ENCODE assay signal across 33 cellular contexts in genomic region chr22:46667245-46667623, GRCh38.
"Had no signal": no experiment of that assay in that cellular context is flagged by ENCODE, and none has a peak within 500 bp of the region (broad histone marks: within the 10 kb centered on the region; RNA-seq: fewer than 3 reads in every experiment).

No MANE protein-coding gene starts in this region.

- FAIRE-seq: astrocyte, bronchial epithelial cell, colon had no signal

- H3K79me2 ChIP-seq: hepatocyte had no signal

- H3K4me2 ChIP-seq: hepatocyte had no signal

- H3K4me1 ChIP-seq: gastroesophageal sphincter had no signal

- H3K27me3 ChIP-seq: brain microvascular endothelial cell, esophagus muscularis mucosa, gastroesophageal sphincter, heart right ventricle, hepatocyte had no signal

- H2AFZ ChIP-seq: hepatocyte had no signal

- H3K27ac ChIP-seq: brain microvascular endothelial cell, esophagus muscularis mucosa, heart right ventricle, hepatocyte, WERI-Rb-1 had no signal

- H3K4me3 ChIP-seq: esophagus muscularis mucosa, gastroesophageal sphincter, heart right ventricle, hepatocyte had no signal

- H3K9me3 ChIP-seq: esophagus muscularis mucosa, gastroesophageal sphincter, heart right ventricle had no signal

- H3K36me3 ChIP-seq: brain microvascular endothelial cell had no signal

- DNase-seq: activated B cell treated with CpG ODN at 0.5 μM for 24 hours; activated CD4-positive, alpha-beta memory T cell treated with anti-CD3 and anti-CD28 coated beads, Interleukin-2, amount 10 ng/mL, durations not matched to agents 7 days and 5 days; activated CD4-positive, alpha-beta T cell treated with anti-CD3 and anti-CD28 coated beads, Interleukin-2, amount 10 ng/mL, durations not matched to agents 24 days and 14 days; activated CD4-positive, alpha-beta T cell treated with anti-CD3 and anti-CD28 coated beads, Interleukin-2, amount 50 U/mL, for 4 hours; activated CD8-positive, alpha-beta memory T cell treated with anti-CD3 and anti-CD28 coated beads, Interleukin-2, amount 50 U/mL, for 48 hours; activated gamma-delta T cell; activated naive CD4-positive, alpha-beta T cell; activated naive CD4-positive, alpha-beta T cell treated with anti-CD3 and anti-CD28 coated beads, Interleukin-2, amount 10 ng/mL, durations not matched to agents 7 days and 5 days; activated naive CD8-positive, alpha-beta T cell treated with anti-CD3 and anti-CD28 coated beads, Interleukin-2, amount 10 ng/mL, durations not matched to agents 7 days and 5 days; activated T-cell treated with anti-CD3 and anti-CD28 coated beads for 4 hours; activated T-cell treated with anti-CD3 and anti-CD28 coated beads, Interleukin-2, amount 50 U/mL, for 24 hours; activated T-cell treated with anti-CD3 and anti-CD28 coated beads, Interleukin-2, amount 50 U/mL, for 72 hours; amniotic stem cell; anterior cingulate cortex; brain microvascular endothelial cell; cortex of kidney; dermis blood vessel endothelial cell; effector CD4-positive, alpha-beta T cell; effector memory CD8-positive, alpha-beta T cell; erythroblast; foreskin melanocyte; T-helper 17 cell; T1000; WERI-Rb-1 had no signal

- ATAC-seq: activated CD4-positive, CD25-positive, alpha-beta regulatory T cell treated with anti-CD3 and anti-CD28 coated beads, Interleukin-2, amount 50 U/mL, for 24 hours; activated naive CD4-positive, alpha-beta T cell treated with anti-CD3 and anti-CD28 coated beads, Interleukin-2, amount 50 U/mL, for 72 hours; activated T-cell treated with anti-CD3 and anti-CD28 coated beads, Interleukin-2, amount 50 U/mL, for 72 hours; effector memory CD8-positive, alpha-beta T cell; gastroesophageal sphincter; heart right ventricle; T-helper 17 cell had no signal
